9 cellular contexts compared by ENCODE assay signal in genomic region chr17:12545877-12546513, GRCh38.
DNase-seq lines count a peak whose midpoint lies in the region; ATAC-seq and TF ChIP-seq lines count a peak whose summit lies in the region.
"Had no signal": no experiment of that assay in that cellular context is flagged by ENCODE, and none has a peak within 500 bp of the region (broad histone marks: within the 10 kb centered on the region; RNA-seq: fewer than 3 reads in every experiment).

No MANE protein-coding gene starts in this region.

- H3K36me3 Mint-ChIP-seq in activated T-cell treated with anti-CD3 and anti-CD28 coated beads, Interleukin-2, amount 50 U/mL, for 4 hours (ENCODE audit: insufficient read depth), result no peaks in the 10 kb centered on the region

- ATAC-seq in activated T-cell treated with anti-CD3 and anti-CD28 coated beads, Interleukin-2, amount 50 U/mL, for 4 hours, result no peak
- ATAC-seq in HG02943 (IDR thresholded peaks at IDR 0.05; ENCODE audit: low read depth, unreplicated experiment) (peak; percentile 61), lower lobe of right lung (peak; percentile 71 to 79), GM19467 (IDR thresholded peaks at IDR 0.05; ENCODE audit: unreplicated experiment) (no peak)

- no peaks in the 10 kb centered on the region for H3K9me3 ChIP-seq in lower lobe of right lung

- H3K4me3 ChIP-seq in choroid plexus epithelial cell (ENCODE audit: low read depth, low read length), result no peak overlapping the region
- no peak overlapping the region for H3K4me3 ChIP-seq in lower lobe of right lung

- H3K36me3 ChIP-seq in lower lobe of right lung, result no peaks in the 10 kb centered on the region

- TF ChIP-seq CTCF in choroid plexus epithelial cell (conservative IDR thresholded peaks at IDR 0.05; ENCODE audit: low read depth, low read length), result peak; percentile 89
- peak; percentile 65 for TF ChIP-seq CTCF in lower lobe of right lung (IDR thresholded peaks at IDR 0.05)

- H3K4me3 Mint-ChIP-seq in activated T-cell treated with anti-CD3 and anti-CD28 coated beads, Interleukin-2, amount 50 U/mL, for 4 hours, result no peak overlapping the region

- no peaks in the 10 kb centered on the region for H3K4me1 ChIP-seq in lower lobe of right lung

- no peaks in the 10 kb centered on the region for H3K9me3 Mint-ChIP-seq in activated T-cell treated with anti-CD3 and anti-CD28 coated beads, Interleukin-2, amount 50 U/mL, for 4 hours

- no peak overlapping the region for H3K27ac ChIP-seq in lower lobe of right lung
- H3K27ac ChIP-seq: epithelial cell of prostate had no signal

- H3K27me3 ChIP-seq in lower lobe of right lung (ENCODE audit: low read depth), result no peaks in the 10 kb centered on the region

- no peaks in the 10 kb centered on the region for H3K4me1 Mint-ChIP-seq in activated T-cell treated with anti-CD3 and anti-CD28 coated beads, Interleukin-2, amount 50 U/mL, for 4 hours (ENCODE audit: low read depth)

- H3K27me3 Mint-ChIP-seq in activated T-cell treated with anti-CD3 and anti-CD28 coated beads, Interleukin-2, amount 50 U/mL, for 4 hours (ENCODE audit: low read depth), result peaks cover 2% of the 10 kb centered on the region

- intact Hi-C loops in lower lobe of right lung (cut with DNase I), result no loop called here

- peak; percentile 18 to 20 for DNase-seq in activated T-cell treated with anti-CD3 and anti-CD28 coated beads, Interleukin-2, amount 50 U/mL, for 48 hours
- DNase-seq in activated T-cell treated with anti-CD3 and anti-CD28 coated beads, Interleukin-2, amount 50 U/mL, for 4 hours, result no peak
- DNase-seq in NOMO-1 treated with DMSO at 0.1 percent for 48 hours (lab: John Stamatoyannopoulos, UW; ENCODE audit: unreplicated experiment) (peak; percentile 30), choroid plexus epithelial cell (ENCODE audit: low read depth) (peak; percentile 75), lower lobe of right lung (no peak)
- DNase-seq in stimulated activated CD4-positive, alpha-beta T cell treated with anti-CD3 and anti-CD28 coated beads, Interleukin-4, amount 100 ng/mL, for 1 hour, result no peak

Comparison
In these comparisons a context has a peak if more than half of its experiments do, and no peak if none do; other contexts are left out.
1. DNase-seq: peak in activated T-cell treated with anti-CD3 and anti-CD28 coated beads, Interleukin-2, amount 50 U/mL, for 48 hours (2 of 2), NOMO-1 treated with DMSO at 0.1 percent for 48 hours (single experiment) and choroid plexus epithelial cell (single experiment); none in activated T-cell treated with anti-CD3 and anti-CD28 coated beads, Interleukin-2, amount 50 U/mL, for 4 hours (single experiment), lower lobe of right lung (single experiment) and stimulated activated CD4-positive, alpha-beta T cell treated with anti-CD3 and anti-CD28 coated beads, Interleukin-4, amount 100 ng/mL, for 1 hour (single experiment).
2. ATAC-seq: peak in HG02943 (single experiment) and lower lobe of right lung (2 of 2); none in activated T-cell treated with anti-CD3 and anti-CD28 coated beads, Interleukin-2, amount 50 U/mL, for 4 hours (0 of 2) and GM19467 (single experiment).